10 cellular contexts compared by ENCODE assay signal in genomic region chr6:27593200-27593818, GRCh38.
DNase-seq lines count a peak whose midpoint lies in the region; ATAC-seq and TF ChIP-seq lines count a peak whose summit lies in the region.
"Had no signal": no experiment of that assay in that cellular context is flagged by ENCODE, and none has a peak within 500 bp of the region (broad histone marks: within the 10 kb centered on the region; RNA-seq: fewer than 3 reads in every experiment).

No MANE protein-coding gene starts in this region.

- H3K4me3 Mint-ChIP-seq in activated T-helper 2 cell treated with anti-CD3 and anti-CD28 coated beads, Interferon-gamma antibody, Interleukin-2, Interleukin-4, amounts not matched to agents 10 μg/mL and 5 μg/mL and 100 μg/mL, durations not matched to agents 14 hours and 24 hours and 36 hours (ENCODE audit: low read depth), result no peak overlapping the region
- no peak overlapping the region for H3K4me3 Mint-ChIP-seq in T-cell

- H3K9me2 ChIP-seq in PC-9 (ENCODE audit: insufficient read depth), result no peaks in the 10 kb centered on the region

- no peak for TF ChIP-seq CTCF in PC-9 (conservative IDR thresholded peaks at IDR 0.05)
- no peak for TF ChIP-seq CTCF in prostate gland (IDR thresholded peaks at IDR 0.05)

- no peaks in the 10 kb centered on the region for H3K36me3 Mint-ChIP-seq in activated T-helper 2 cell treated with anti-CD3 and anti-CD28 coated beads, Interferon-gamma antibody, Interleukin-2, Interleukin-4, amounts not matched to agents 10 μg/mL and 5 μg/mL and 100 μg/mL, durations not matched to agents 14 hours and 24 hours and 36 hours (ENCODE audit: low read depth)
- no peaks in the 10 kb centered on the region for H3K36me3 Mint-ChIP-seq in T-cell

- 12% methylated on average over 19 of the region's 19 CpGs for WGBS in prostate gland

- no peaks in the 10 kb centered on the region for H4K20me1 ChIP-seq in PC-9 (ENCODE audit: insufficient read depth)

- no peak overlapping the region for H3K27ac Mint-ChIP-seq in activated T-helper 2 cell treated with anti-CD3 and anti-CD28 coated beads, Interferon-gamma antibody, Interleukin-2, Interleukin-4, amounts not matched to agents 10 μg/mL and 5 μg/mL and 100 μg/mL, durations not matched to agents 14 hours and 24 hours and 36 hours
- H3K27ac Mint-ChIP-seq in T-cell, result no peak overlapping the region

- DNase-seq in PC-9, result peak in 1 of 2 experiments; percentile 29
- DNase-seq in iris pigment epithelial cell (ENCODE audit: low read depth), result peak; percentile 21
- DNase-seq in activated T-helper 2 cell treated with anti-CD3 and anti-CD28 coated beads, Interferon-gamma antibody, Interleukin-2, Interleukin-4, amounts not matched to agents 10 μg/mL and 5 μg/mL and 100 μg/mL, durations not matched to agents 14 hours and 24 hours and 36 hours (ENCODE audit: low spot score), result no peak
- no peak for DNase-seq in prostate gland (ENCODE audit: low spot score)
- no peak for DNase-seq in GOT3 (lab: John Stamatoyannopoulos, UW)
- DNase-seq in T-cell, result no peak

- no TSS peak for BruUV-seq in PC-9 (replicated peaks; lab: Mats Ljungman, UMichigan)

- peak overlapping the region; percentile 44; the same call in 1 of the 2 replicates for H3K9ac ChIP-seq in ES-I3 (ENCODE audit: low read depth, low read length)

- peak overlapping the region; percentile 53 for H2AFZ ChIP-seq in PC-9

- no peaks in the 10 kb centered on the region for H3K36me3 ChIP-seq in ES-I3 (ENCODE audit: insufficient read depth, low read length)
- H3K36me3 ChIP-seq in PC-9 (ENCODE audit: low read depth), result no peaks in the 10 kb centered on the region
- H3K36me3 ChIP-seq in prostate gland, result no peaks in the 10 kb centered on the region
- H3K36me3 ChIP-seq: right atrium auricular region, thoracic aorta had no signal

- intact Hi-C loops in PC-9 (cut with micrococcal nuclease; ENCODE audit: unreplicated experiment) (loop anchor here (2.0 kb wide), 1 partner anchor 47 kb away; no protein-coding TSS in a partner anchor), prostate gland (cut with DNase I) (no loop called here)
- intact Hi-C loops in activated T-helper 2 cell treated with anti-CD3 and anti-CD28 coated beads, Interferon-gamma antibody, Interleukin-2, Interleukin-4, amounts not matched to agents 10 μg/mL and 5 μg/mL and 100 μg/mL, durations not matched to agents 14 hours and 24 hours and 36 hours (cut with micrococcal nuclease), result loop anchor here (2.0 to 10.0 kb wide), 4 partner anchors 46 to 406 kb away; no protein-coding TSS in a partner anchor

- peaks cover 16% of the 10 kb centered on the region for H3F3A ChIP-seq in PC-9 (ENCODE audit: insufficient read depth, low read depth)

- peaks cover 28% of the 10 kb centered on the region for H3K27me3 Mint-ChIP-seq in activated T-helper 2 cell treated with anti-CD3 and anti-CD28 coated beads, Interferon-gamma antibody, Interleukin-2, Interleukin-4, amounts not matched to agents 10 μg/mL and 5 μg/mL and 100 μg/mL, durations not matched to agents 14 hours and 24 hours and 36 hours (ENCODE audit: low read depth)
- H3K27me3 Mint-ChIP-seq in T-cell, result peaks cover 24 to 39% of the 10 kb centered on the region in 2 donors

- H3K27ac ChIP-seq in PC-9 (no peak overlapping the region), prostate gland (no peak overlapping the region)
- H3K27ac ChIP-seq: right atrium auricular region, thoracic aorta had no signal

- H3K27me3 ChIP-seq in PC-9 (ENCODE audit: insufficient read depth, low read depth) (no peaks in the 10 kb centered on the region), prostate gland (replicated peaks; ENCODE audit: insufficient read depth) (peaks cover 14% of the 10 kb centered on the region)

- no peaks in the 10 kb centered on the region for H3K9me3 ChIP-seq in ES-I3 (ENCODE audit: control insufficient read depth, insufficient read depth, low read length)
- H3K9me3 ChIP-seq in PC-9 (ENCODE audit: insufficient read depth, low read depth), result no peaks in the 10 kb centered on the region
- H3K9me3 ChIP-seq in prostate gland, result no peaks in the 10 kb centered on the region
- H3K9me3 ChIP-seq: right atrium auricular region, thoracic aorta had no signal

- peaks cover 1% of the 10 kb centered on the region for H3K4me1 Mint-ChIP-seq in activated T-helper 2 cell treated with anti-CD3 and anti-CD28 coated beads, Interferon-gamma antibody, Interleukin-2, Interleukin-4, amounts not matched to agents 10 μg/mL and 5 μg/mL and 100 μg/mL, durations not matched to agents 14 hours and 24 hours and 36 hours (ENCODE audit: low read depth)
- no peaks in the 10 kb centered on the region for H3K4me1 Mint-ChIP-seq in T-cell

- H3K4me3 ChIP-seq in PC-9 (peak overlapping the region; percentile 64), prostate gland (no peak overlapping the region)
- H3K4me3 ChIP-seq: right atrium auricular region had no signal

- ATAC-seq in GM21786 (IDR thresholded peaks at IDR 0.05; ENCODE audit: unreplicated experiment) (peak; percentile 14), T-cell (replicated peaks in 1 of 4) (no peak)

- no peaks in the 10 kb centered on the region for H3K9me3 Mint-ChIP-seq in activated T-helper 2 cell treated with anti-CD3 and anti-CD28 coated beads, Interferon-gamma antibody, Interleukin-2, Interleukin-4, amounts not matched to agents 10 μg/mL and 5 μg/mL and 100 μg/mL, durations not matched to agents 14 hours and 24 hours and 36 hours
- no peaks in the 10 kb centered on the region for H3K9me3 Mint-ChIP-seq in T-cell

- peak overlapping the region; percentile 82 for H3K4me2 ChIP-seq in PC-9

- CTCF ChIA-PET in PC-9 (lab: Charles Lee) (no interaction called here), T-cell (lab: Charles Lee) (no interaction called here)

- POLR2A ChIA-PET in PC-9 (lab: Charles Lee; ENCODE audit: unreplicated experiment) (interaction anchor here (0.6 kb wide), 1 partner anchor 121 kb away, joined by 3 read pairs; the partner anchor contains the start of gene ZNF184), T-cell (lab: Charles Lee) (no interaction called here)

- H3K4me1 ChIP-seq in ES-I3 (ENCODE audit: insufficient read depth, low read length), result no peaks in the 10 kb centered on the region
- peaks cover 11% of the 10 kb centered on the region; the same call in 1 of the 2 replicates for H3K4me1 ChIP-seq in PC-9 (replicated peaks; ENCODE audit: insufficient read depth)
- H3K4me1 ChIP-seq in prostate gland (replicated peaks), result no peaks in the 10 kb centered on the region
- H3K4me1 ChIP-seq: right atrium auricular region had no signal

- no peak for TF ChIP-seq POLR2A in prostate gland (IDR thresholded peaks at IDR 0.05)

- H3K79me2 ChIP-seq in PC-9 (ENCODE audit: low read depth), result no peaks in the 10 kb centered on the region
